ENCODE assay signal across 28 cellular contexts in genomic region chr3:139839659-139840058, GRCh38.
"Had no signal": no experiment of that assay in that cellular context is flagged by ENCODE, and none has a peak within 500 bp of the region (broad histone marks: within the 10 kb centered on the region; RNA-seq: fewer than 3 reads in every experiment).

No MANE protein-coding gene starts in this region.

- ATAC-seq: activated CD4-positive, alpha-beta T cell treated with anti-CD3 and anti-CD28 coated beads for 36 hours; activated CD8-positive, alpha-beta memory T cell treated with anti-CD3 and anti-CD28 coated beads, Interleukin-2, amount 10 ng/mL, durations not matched to agents 7 days and 5 days; activated CD8-positive, alpha-beta T cell treated with anti-CD3 and anti-CD28 coated beads, Interleukin-2, amount 10 ng/mL, durations not matched to agents 7 days and 5 days; activated naive CD8-positive, alpha-beta T cell treated with anti-CD3 and anti-CD28 coated beads, Interleukin-2, amount 50 U/mL, for 24 hours; body of pancreas; effector memory CD8-positive, alpha-beta T cell; T-helper 17 cell had no signal

- H3K27ac ChIP-seq: adrenal gland had no signal

- H3K4me1 ChIP-seq: adrenal gland had no signal

- H3K36me3 ChIP-seq: adrenal gland had no signal

- H3K9me3 ChIP-seq: adrenal gland, body of pancreas had no signal

- H3K4me3 ChIP-seq: adrenal gland, body of pancreas had no signal

- H3K27me3 ChIP-seq: adrenal gland, body of pancreas had no signal

- DNase-seq: activated CD4-positive, alpha-beta memory T cell treated with anti-CD3 and anti-CD28 coated beads for 36 hours; activated CD4-positive, alpha-beta T cell treated with anti-CD3 and anti-CD28 coated beads for 36 hours; activated CD4-positive, alpha-beta T cell treated with anti-CD3 and anti-CD28 coated beads, Interleukin-2, amount 10 ng/mL, durations not matched to agents 24 days and 14 days; activated CD4-positive, CD25-positive, alpha-beta regulatory T cell; activated CD4-positive, CD25-positive, alpha-beta regulatory T cell treated with anti-CD3 and anti-CD28 coated beads, Interleukin-2, amount 50 U/mL, for 72 hours; activated CD8-positive, alpha-beta memory T cell treated with anti-CD3 and anti-CD28 coated beads, Interleukin-2, amount 10 ng/mL, durations not matched to agents 7 days and 5 days; activated CD8-positive, alpha-beta memory T cell treated with anti-CD3 and anti-CD28 coated beads, Interleukin-2, amount 50 U/mL, for 4 hours; activated CD8-positive, alpha-beta T cell treated with anti-CD3 and anti-CD28 coated beads, Interleukin-2, amount 10 ng/mL, durations not matched to agents 7 days and 5 days; activated effector memory CD4-positive, alpha-beta T cell treated with anti-CD3 and anti-CD28 coated beads, Interleukin-2, amount 50 U/mL, for 16 hours; activated naive CD4-positive, alpha-beta T cell treated with anti-CD3 and anti-CD28 coated beads for 36 hours; activated naive CD8-positive, alpha-beta T cell treated with anti-CD3 and anti-CD28 coated beads for 36 hours; activated naive CD8-positive, alpha-beta T cell treated with anti-CD3 and anti-CD28 coated beads, Interleukin-2, amount 50 U/mL, for 24 hours; activated T-cell treated with anti-CD3 and anti-CD28 coated beads, Interleukin-2, amount 50 U/mL, for 1 hour; activated T-cell treated with anti-CD3 and anti-CD28 coated beads, Interleukin-2, amount 50 U/mL, for 48 hours; adrenal gland; amygdala; aorta; body of pancreas; caudate nucleus; cortex of kidney; dermis blood vessel endothelial cell; effector CD4-positive, alpha-beta T cell; effector memory CD8-positive, alpha-beta T cell; foreskin fibroblast; head of caudate nucleus; T-helper 1 cell; T-helper 17 cell; T1000 had no signal
